In genomic region chr13:51453959-51454703, GRCh38 we compare ENCODE assay signal across 9 cellular contexts. TPM values are rescaled to one million over a fixed set of nuclear protein-coding genes. Genes with fewer than 3 reads are reported as not detected.
DNase-seq lines count a peak whose midpoint lies in the region; ATAC-seq, FAIRE-seq and TF ChIP-seq lines count a peak whose summit lies in the region.
"Had no signal": no experiment of that assay in that cellular context is flagged by ENCODE, and none has a peak within 500 bp of the region (broad histone marks: within the 10 kb centered on the region; RNA-seq: fewer than 3 reads in every experiment).

No MANE protein-coding gene starts in this region.

- POLR2A ChIA-PET in SK-N-SH (lab: Yijun Ruan, JAX) = interaction anchor here (1.0 to 4.2 kb wide), 11 partner anchors 22 to 349 kb away, joined by 3 to 32 read pairs (median 9); partner anchors contain the start of gene WDFY2
- POLR2A ChIA-PET in Panc1 (lab: Charles Lee) = no interaction called here

- TF ChIP-seq EP300 in SK-N-SH (IDR thresholded peaks at IDR 0.05; ENCODE audit: borderline replicate concordance in 1 of 2, low read depth in 1 of 2, low read length in 1 of 2) = no peak

- FAIRE-seq in small intestine (lab: Jason Lieb, UNC) (no peak), H54 (lab: Jason Lieb, UNC) (no peak)
- FAIRE-seq: G401.6 had no signal

- no peaks in the 10 kb centered on the region for H4K20me1 ChIP-seq in SK-N-SH (ENCODE audit: insufficient read depth)

- H3F3A ChIP-seq in SK-N-SH (replicated peaks; ENCODE audit: insufficient read depth) = peaks cover 4% of the 10 kb centered on the region

- H3K4me3 ChIP-seq in SK-N-SH (ENCODE audit: low read depth in 2 of 2, low read length in 1 of 2) (peak overlapping the region; percentile 76 to 79), Panc1 (ENCODE audit: low read depth in 2 of 2, low read length in 2 of 2) (peak overlapping the region; percentile 56 to 77), iPS-20b (ENCODE audit: low read length) (peak overlapping the region; percentile 84), small intestine (ENCODE audit: low read depth in 1 of 2, low read length in 2 of 2) (peak overlapping the region; percentile 52 to 73)

- TF ChIP-seq RAD21 in SK-N-SH (IDR thresholded peaks at IDR 0.05; ENCODE audit: low read length) = no peak; the same call in 1 of the 2 replicates

- no peak for TF ChIP-seq POLR2A in H54 (IDR thresholded peaks at IDR 0.05; ENCODE audit: low read depth, low read length)

- in situ Hi-C loops in Panc1 (cut with HindIII; ENCODE audit: low pct_unique_long_range_greater_than_20kb, low sequenced_read_pairs) = no loop called here

- BruUV-seq in Panc1 (replicated peaks; lab: Mats Ljungman, UMichigan) = TSS peak; percentile 91

- 39% methylated on average over 13 of the region's 13 CpGs for WGBS in SK-N-SH (ENCODE audit: low lambda C conversion rate)
- WGBS in small intestine, 3 donors = 2 to 8% (median 5%) methylated on average over 13 of the region's 13 CpGs

- H3K27ac ChIP-seq in SK-N-SH (ENCODE audit: low read depth in 2 of 2, low read length in 1 of 2) = peak overlapping the region; percentile 90 to 97
- peak overlapping the region; percentile 95 for H3K27ac ChIP-seq in Panc1 (ENCODE audit: low read length)
- H3K27ac ChIP-seq in iPS-20b (ENCODE audit: low read length) = peak overlapping the region; percentile 74
- H3K27ac ChIP-seq in small intestine (ENCODE audit: low read depth in 1 of 2, low read length in 1 of 2) = peak overlapping the region; percentile 92 to 100

- CTCF ChIA-PET in SK-N-SH (lab: Yijun Ruan, JAX) (interaction anchor here (0.9 to 2.0 kb wide), 8 partner anchors 9 to 344 kb away, joined by 3 to 9 read pairs (median 3); no protein-coding TSS in a partner anchor), Panc1 (lab: Charles Lee) (no interaction called here)

- H3K27me3 ChIP-seq in SK-N-SH (ENCODE audit: insufficient read depth) (no peaks in the 10 kb centered on the region), Panc1 (ENCODE audit: control insufficient read depth, insufficient read depth, low read length) (no peaks in the 10 kb centered on the region), iPS-20b (ENCODE audit: insufficient read depth, low read length) (no peaks in the 10 kb centered on the region), small intestine (ENCODE audit: control insufficient read depth in 2 of 2, insufficient read depth in 2 of 2, low read length in 2 of 2) (no peaks in the 10 kb centered on the region)

- no peaks in the 10 kb centered on the region for H3K9me2 ChIP-seq in SK-N-SH

- no peaks in the 10 kb centered on the region for H3K9me3 ChIP-seq in SK-N-SH
- no peaks in the 10 kb centered on the region for H3K9me3 ChIP-seq in Panc1 (ENCODE audit: control insufficient read depth, insufficient read depth, low read depth, low read length)
- H3K9me3 ChIP-seq in iPS-20b (ENCODE audit: insufficient read depth, low read depth, low read length) = peaks cover 8% of the 10 kb centered on the region; the same call in 1 of the 2 replicates
- no peaks in the 10 kb centered on the region for H3K9me3 ChIP-seq in small intestine (ENCODE audit: control insufficient read depth, low read depth)

- H3K9ac ChIP-seq in SK-N-SH = peak overlapping the region; percentile 93
- H3K9ac ChIP-seq in iPS-20b (ENCODE audit: low read depth, low read length) = peak overlapping the region; percentile 87

- H3K36me3 ChIP-seq in SK-N-SH (replicated peaks in 1 of 2; ENCODE audit: control insufficient read depth in 1 of 2, insufficient read depth in 2 of 2, low read length in 1 of 2) = peaks cover 24 to 32% of the 10 kb centered on the region in 2 experiments
- peaks cover 23% of the 10 kb centered on the region for H3K36me3 ChIP-seq in Panc1 (ENCODE audit: control insufficient read depth, insufficient read depth, low read length)
- peaks cover 32% of the 10 kb centered on the region for H3K36me3 ChIP-seq in iPS-20b (ENCODE audit: insufficient read depth, low read depth, low read length)
- no peaks in the 10 kb centered on the region for H3K36me3 ChIP-seq in small intestine (ENCODE audit: control insufficient read depth in 2 of 2, insufficient read depth in 2 of 2, low read length in 2 of 2)

- intact Hi-C loops in Panc1 (cut with micrococcal nuclease; ENCODE audit: unreplicated experiment) = no loop called here

- DNase-seq in SK-N-SH (peak; percentile 51), Panc1 (ENCODE audit: low read depth, low spot score) (no peak), amniotic epithelial cell (ENCODE audit: low read depth) (peak; percentile 14), small intestine (peak; percentile 41), H54 (ENCODE audit: insufficient read length, low spot score) (no peak)

- TF ChIP-seq CTCF in SK-N-SH (IDR thresholded peaks at IDR 0.05) = no peak
- no peak for TF ChIP-seq CTCF in Panc1 (IDR thresholded peaks at IDR 0.05)

- H3K4me2 ChIP-seq in SK-N-SH = peak overlapping the region; percentile 73

- peak overlapping the region; percentile 79 for H2AFZ ChIP-seq in SK-N-SH (ENCODE audit: low read depth)

- ATAC-seq in SK-N-SH treated with all-trans-retinoic acid at 6 μM for 48 hours (no peak), Panc1 (no peak), GM21423 (IDR thresholded peaks at IDR 0.05; ENCODE audit: unreplicated experiment) (no peak)

- H3K4me1 ChIP-seq in SK-N-SH (ENCODE audit: control insufficient read depth in 1 of 2, insufficient read depth in 2 of 2, low read depth in 1 of 2, low read length in 1 of 2) (peaks cover 5 to 7% of the 10 kb centered on the region in 2 experiments; a peak in 3 of 4 replicates), Panc1 (ENCODE audit: control insufficient read depth, insufficient read depth, low read length) (peaks cover 4% of the 10 kb centered on the region; the same call in 1 of the 2 replicates), iPS-20b (ENCODE audit: insufficient read depth, low read length) (peaks cover 14% of the 10 kb centered on the region), small intestine (ENCODE audit: control insufficient read depth in 2 of 2, insufficient read depth in 1 of 2, low read depth in 1 of 2, low read length in 1 of 2) (no peaks in the 10 kb centered on the region)

- H3K79me2 ChIP-seq in SK-N-SH (ENCODE audit: insufficient read depth) = peaks cover 31% of the 10 kb centered on the region

TF ChIP-seq in SK-N-SH, 30 proteins besides CTCF, POLR2A, EP300 and RAD21 (continues in another document):
- no peak for TF ChIP-seq MEF2A (IDR thresholded peaks at IDR 0.05; ENCODE audit: borderline replicate concordance, low read depth)
- no peak for TF ChIP-seq JUND (IDR thresholded peaks at IDR 0.05)
- no peak for TF ChIP-seq GATA2 (CRISPR knock-in tag; IDR thresholded peaks at IDR 0.05)
- no peak for TF ChIP-seq RFX5 (IDR thresholded peaks at IDR 0.05; ENCODE audit: low read length)
- no peak for TF ChIP-seq USF1 (IDR thresholded peaks at IDR 0.05; ENCODE audit: borderline replicate concordance, low read depth)
- TF ChIP-seq MXI1 (IDR thresholded peaks at IDR 0.05; ENCODE audit: low read depth, low read length) = no peak
- no peak for TF ChIP-seq SIN3A (IDR thresholded peaks at IDR 0.05; ENCODE audit: borderline replicate concordance, low read depth, low read length)

TF ChIP-seq in SK-N-SH treated with all-trans-retinoic acid at 6 μM for 48 hours, 23 proteins besides CTCF, POLR2A, EP300 and RAD21 (continues in another document):
- TF ChIP-seq ZNF565 (CRISPR knock-in tag; conservative IDR thresholded peaks at IDR 0.05; ENCODE audit: low read depth) = no peak
- TF ChIP-seq RARB (CRISPR knock-in tag; IDR thresholded peaks at IDR 0.05) = no peak
- TF ChIP-seq GLIS3 (CRISPR knock-in tag; IDR thresholded peaks at IDR 0.05) = no peak
- no peak for TF ChIP-seq ISL1 (CRISPR knock-in tag; IDR thresholded peaks at IDR 0.05)
- TF ChIP-seq ZFP30 (CRISPR knock-in tag; IDR thresholded peaks at IDR 0.05) = no peak
- no peak for TF ChIP-seq ARNTL (CRISPR knock-in tag; IDR thresholded peaks at IDR 0.05; ENCODE audit: borderline replicate concordance, low read depth)
- no peak for TF ChIP-seq POU6F1 (CRISPR knock-in tag; IDR thresholded peaks at IDR 0.05; ENCODE audit: borderline replicate concordance, low read depth)

RNA-seq across cellular contexts. Expression of gene INTS6, which starts 1.3 kb away (rescaled TPM):
- polyA plus RNA-seq in SK-N-SH (2012; rRNA removed) = 7.7 and 9.1 TPM in 2 replicates
- polyA plus RNA-seq in SK-N-SH (2012; cell fraction: cytosol; rRNA removed) = 9.6 and 10.1 TPM in 2 replicates
- polyA plus RNA-seq in SK-N-SH (2012; cell fraction: nucleus; rRNA removed) = 8.2 and 16.3 TPM in 2 replicates
- total RNA-seq in Panc1 (2021; ENCODE audit: unreplicated experiment) = 33.2 TPM
- polyA plus RNA-seq in Panc1 (2012; ENCODE audit: insufficient read length) = 11.7 TPM
- 10 to 100 TPM in 1 of 3 donors, 1 to 10 TPM in 2; 8.9 to 15.2 (median 9.4) TPM for polyA plus RNA-seq in small intestine

Comparison
In these comparisons a context has a peak if more than half of its experiments do, and no peak if none do; other contexts are left out.
1. DNase-seq: peak in SK-N-SH (single experiment), amniotic epithelial cell (single experiment) and small intestine (single experiment); none in Panc1 (single experiment) and H54 (single experiment).
2. Peak in every context shown above with its lines, with median percentiles within 50 percentile points of each other: H3K27ac ChIP-seq and H3K4me3 ChIP-seq.